8 cellular contexts compared by ENCODE assay signal in genomic region chr19:53395840-53396580, GRCh38. TPM values are rescaled to one million over a fixed set of nuclear protein-coding genes. Genes with fewer than 3 reads are reported as not detected.
A peak's percentile ranks its signal among the peaks of the same experiment; 100 is the strongest.
DNase-seq lines count a peak whose midpoint lies in the region; ATAC-seq, FAIRE-seq and TF ChIP-seq lines count a peak whose summit lies in the region.
"Not testable (repeated sequence)": the region's sequence is repeated elsewhere in the genome, so short reads cannot be mapped to it uniquely, and the experiment has no call there.

No MANE protein-coding gene starts in this region.

- not testable (repeated sequence) for H3F3A ChIP-seq in SU-DHL-6 (ENCODE audit: insufficient read depth)
- H3F3A ChIP-seq in neural progenitor cell (ENCODE audit: low read depth), result peaks cover 14% of the 10 kb centered on the region

- H3K27me3 ChIP-seq in CD4-positive, CD25-positive, alpha-beta regulatory T cell (ENCODE audit: control insufficient read depth, insufficient read depth, low read length); IMR-90 (ENCODE audit: control insufficient read depth, insufficient read depth, low read length); SU-DHL-6 (ENCODE audit: low read length); adrenal gland; neural progenitor cell; subcutaneous abdominal adipose tissue (ENCODE audit: control insufficient read depth in 5 of 5, insufficient read depth in 4 of 5, low read length in 5 of 5): not testable (repeated sequence)

- TF ChIP-seq POLR2A in IMR-90 (IDR thresholded peaks at IDR 0.05; ENCODE audit: low read depth, low read length); adrenal gland (IDR thresholded peaks at IDR 0.05): not testable (repeated sequence)

- H3K9me1 ChIP-seq in IMR-90 (ENCODE audit: insufficient read depth, low read length), result not testable (repeated sequence)

- not testable (repeated sequence) for TF ChIP-seq CTCF in IMR-90 (conservative IDR thresholded peaks at IDR 0.05; ENCODE audit: low read depth, low read length); SU-DHL-6 (IDR thresholded peaks at IDR 0.05; ENCODE audit: insufficient read depth, low read length, poor library complexity, severe bottlenecking); adrenal gland (IDR thresholded peaks at IDR 0.05); kidney (IDR thresholded peaks at IDR 0.05; ENCODE audit: borderline replicate concordance, extremely low read depth, insufficient read depth); neural progenitor cell (IDR thresholded peaks at IDR 0.05)

- WGBS in IMR-90 (ENCODE audit: extremely low coverage in 2 of 2, insufficient read length in 1 of 2), 2 experiments, result no CpG with 5 or more reads among the region's 9 CpGs
- WGBS in adrenal gland, 4 donors, result 8 to 15% (median 8%) methylated on average over 9 of the region's 9 CpGs

- H3K4me3 Mint-ChIP-seq in CD4-positive, CD25-positive, alpha-beta regulatory T cell, result peak overlapping the region; percentile 91 to 100 (median 94)
- H3K4me3 Mint-ChIP-seq in neural progenitor cell, result peak overlapping the region; percentile 89

- H3K4ac ChIP-seq in IMR-90 (ENCODE audit: low read depth, low read length), result not testable (repeated sequence)

- H4K8ac ChIP-seq in IMR-90 (ENCODE audit: low read depth in 2 of 2, low read length in 2 of 2), result not testable (repeated sequence)

- H3K9me2 ChIP-seq in SU-DHL-6 (replicated peaks; ENCODE audit: insufficient read depth, low read length), result not testable (repeated sequence)

- intact Hi-C loops in IMR-90 (cut with micrococcal nuclease), result loop anchor here (10.0 kb wide), 1 partner anchor 201 kb away; the partner anchor contains the start of gene ZNF665
- intact Hi-C loops in adrenal gland (cut with DNase I); kidney (cut with DNase I): not testable (repeated sequence)

- H2AFZ ChIP-seq in IMR-90 (replicated peaks; ENCODE audit: low read length, poor library complexity) (peak overlapping the region; percentile 92), SU-DHL-6 (ENCODE audit: low read depth, low read length, severe bottlenecking) (peak overlapping the region; percentile 69)
- not testable (repeated sequence) for H2AFZ ChIP-seq in neural progenitor cell (replicated peaks)

- H3K36me3 Mint-ChIP-seq in CD4-positive, CD25-positive, alpha-beta regulatory T cell, result peaks cover 27% of the 10 kb centered on the region
- peaks cover 18% of the 10 kb centered on the region for H3K36me3 Mint-ChIP-seq in neural progenitor cell

- H3K18ac ChIP-seq in IMR-90 (ENCODE audit: low read depth, low read length), result not testable (repeated sequence)

- H3K4me1 ChIP-seq in CD4-positive, CD25-positive, alpha-beta regulatory T cell (ENCODE audit: control insufficient read depth, insufficient read depth, low read length, poor library complexity, severe bottlenecking), result peaks cover 20% of the 10 kb centered on the region
- not testable (repeated sequence) for H3K4me1 ChIP-seq in IMR-90 (ENCODE audit: control insufficient read depth, insufficient read depth, low read length); kidney (ENCODE audit: control insufficient read depth in 1 of 2, insufficient read depth in 1 of 2, low read depth in 1 of 2, low read length in 2 of 2); neural progenitor cell
- H3K4me1 ChIP-seq in adrenal gland (replicated peaks in 1 of 2) (peaks cover 13 to 21% of the 10 kb centered on the region in 2 donors), subcutaneous abdominal adipose tissue (ENCODE audit: control insufficient read depth in 5 of 5, insufficient read depth in 5 of 5, low read length in 5 of 5) (peaks cover 4 to 23% (median 19%) of the 10 kb centered on the region in 5 donors)

- not testable (repeated sequence) for H4K20me1 ChIP-seq in IMR-90 (ENCODE audit: insufficient read depth, low read length); SU-DHL-6 (ENCODE audit: low read depth, low read length)
- H4K20me1 ChIP-seq in neural progenitor cell (ENCODE audit: low read depth), result peaks cover 16% of the 10 kb centered on the region

- not testable (repeated sequence) for H2BK120ac ChIP-seq in IMR-90 (ENCODE audit: low read depth, low read length)

- H3K79me2 ChIP-seq in SU-DHL-6 (ENCODE audit: insufficient read depth, low read length), result peaks cover 20% of the 10 kb centered on the region; the same call in 1 of the 2 replicates
- peaks cover 11% of the 10 kb centered on the region for H3K79me2 ChIP-seq in neural progenitor cell (ENCODE audit: low read depth)

- peak overlapping the region; percentile 85 for H3K4me3 ChIP-seq in CD4-positive, CD25-positive, alpha-beta regulatory T cell (ENCODE audit: low read depth, low read length)
- peak overlapping the region; percentile 68 for H3K4me3 ChIP-seq in IMR-90 (ENCODE audit: insufficient read depth, low read depth, low read length)
- peak overlapping the region; percentile 73 for H3K4me3 ChIP-seq in SU-DHL-6 (ENCODE audit: insufficient read depth, low read length, poor library complexity, severe bottlenecking)
- peak overlapping the region; percentile 27 to 71 (median 55) for H3K4me3 ChIP-seq in adrenal gland
- peak overlapping the region; percentile 80 to 95 for H3K4me3 ChIP-seq in kidney (ENCODE audit: low read length in 2 of 2)
- H3K4me3 ChIP-seq in neural progenitor cell, result peak overlapping the region; percentile 92
- H3K4me3 ChIP-seq in subcutaneous abdominal adipose tissue (ENCODE audit: low read depth in 1 of 5, low read length in 5 of 5), result peak overlapping the region; percentile 63 to 92 (median 86)

- H3K79me1 ChIP-seq in IMR-90 (ENCODE audit: low read depth in 1 of 2, low read length in 2 of 2), result not testable (repeated sequence)

- in situ Hi-C loops in IMR-90 (cut with MboI; ENCODE audit: low sequenced_read_pairs), result not testable (repeated sequence)

- H3K23ac ChIP-seq in IMR-90 (ENCODE audit: low read depth, low read length), result 0 out of 2 replicates have a peak overlapping the region, but pooled peaks have one; percentile 39

- H3K27ac Mint-ChIP-seq in CD4-positive, CD25-positive, alpha-beta regulatory T cell, result peak overlapping the region; percentile 74 to 89 (median 87)
- H3K27ac Mint-ChIP-seq in neural progenitor cell, result not testable (repeated sequence)

- not testable (repeated sequence) for FAIRE-seq in kidney (lab: Jason Lieb, UNC)

- peaks cover 0 to 23% (median 4%) of the 10 kb centered on the region in 7 donors for H3K9me3 Mint-ChIP-seq in CD4-positive, CD25-positive, alpha-beta regulatory T cell
- peaks cover 12% of the 10 kb centered on the region for H3K9me3 Mint-ChIP-seq in neural progenitor cell

- H2AK9ac ChIP-seq in IMR-90 (replicated peaks; ENCODE audit: low read depth, low read length, poor library complexity), result not testable (repeated sequence)

- H2BK20ac ChIP-seq in IMR-90 (ENCODE audit: low read depth, low read length), result not testable (repeated sequence)

- H3K56ac ChIP-seq in IMR-90 (ENCODE audit: extremely low read depth, insufficient read depth, low read length), result 0 out of 2 replicates have a peak overlapping the region, but pooled peaks have one; percentile 35

- H3K27me3 Mint-ChIP-seq in CD4-positive, CD25-positive, alpha-beta regulatory T cell; neural progenitor cell (ENCODE audit: insufficient read depth, low read depth): not testable (repeated sequence)

- ATAC-seq in CD4-positive, CD25-positive, alpha-beta regulatory T cell (ENCODE audit: low read depth in 2 of 2); IMR-90 (ENCODE audit: low read depth): not testable (repeated sequence)

- TF ChIP-seq RAD21 in IMR-90 (IDR thresholded peaks at IDR 0.05; ENCODE audit: low read length), result not testable (repeated sequence)

- not testable (repeated sequence) for H4K91ac ChIP-seq in IMR-90 (ENCODE audit: insufficient read depth, low read depth, low read length)

- CTCF ChIA-PET in IMR-90 (lab: Yijun Ruan, JAX), result not testable (repeated sequence)

- not testable (repeated sequence) for H3K14ac ChIP-seq in IMR-90 (replicated peaks; ENCODE audit: low read depth, low read length)

- peaks cover 15 to 42% (median 28%) of the 10 kb centered on the region in 4 donors for H3K4me1 Mint-ChIP-seq in CD4-positive, CD25-positive, alpha-beta regulatory T cell
- peaks cover 14% of the 10 kb centered on the region for H3K4me1 Mint-ChIP-seq in neural progenitor cell

- peaks cover 9 to 10% of the 10 kb centered on the region in 2 experiments for H3K9me3 ChIP-seq in CD4-positive, CD25-positive, alpha-beta regulatory T cell (ENCODE audit: control insufficient read depth in 2 of 2, low read length in 2 of 2)
- H3K9me3 ChIP-seq in IMR-90 (ENCODE audit: control insufficient read depth, insufficient read depth, low read length); SU-DHL-6 (ENCODE audit: insufficient read depth, low read length); adrenal gland (replicated peaks in 1 of 3); kidney (ENCODE audit: control insufficient read depth in 1 of 2, low read length in 2 of 2); neural progenitor cell (ENCODE audit: low read depth); subcutaneous abdominal adipose tissue (ENCODE audit: control insufficient read depth in 5 of 5, low read length in 5 of 5): not testable (repeated sequence)

- H4K5ac ChIP-seq in IMR-90 (ENCODE audit: low read depth, low read length), result not testable (repeated sequence)

- H2BK15ac ChIP-seq in IMR-90 (ENCODE audit: low read depth, low read length), result not testable (repeated sequence)

- not testable (repeated sequence) for BruUV-seq in IMR-90 (replicated peaks; lab: Mats Ljungman, UMichigan)

- not testable (repeated sequence) for H2BK5ac ChIP-seq in IMR-90 (ENCODE audit: low read depth, low read length, poor library complexity, severe bottlenecking)

- H2AK5ac ChIP-seq in IMR-90 (ENCODE audit: low read depth, low read length), result not testable (repeated sequence)

- peak overlapping the region; percentile 71 for H3K4me2 ChIP-seq in IMR-90 (ENCODE audit: low read depth, low read length)
- peak overlapping the region; percentile 90 for H3K4me2 ChIP-seq in SU-DHL-6 (ENCODE audit: low read depth, low read length, poor library complexity, severe bottlenecking)
- peak overlapping the region; percentile 97 for H3K4me2 ChIP-seq in neural progenitor cell

- H3K9ac ChIP-seq in IMR-90 (ENCODE audit: low read depth, low read length) (peak overlapping the region; percentile 72), SU-DHL-6 (ENCODE audit: low read length) (peak overlapping the region; percentile 83), kidney (ENCODE audit: low read length in 2 of 2) (peak overlapping the region in 1 of 2 donors; percentile 78), neural progenitor cell (peak overlapping the region; percentile 48), subcutaneous abdominal adipose tissue (ENCODE audit: low read length in 5 of 5) (peak overlapping the region in 4 of 5 donors; percentile 82 to 94 (median 93))

- H3K36me3 ChIP-seq in CD4-positive, CD25-positive, alpha-beta regulatory T cell (ENCODE audit: control insufficient read depth, insufficient read depth, low read length), result peaks cover 29% of the 10 kb centered on the region
- peaks cover 19% of the 10 kb centered on the region for H3K36me3 ChIP-seq in IMR-90 (ENCODE audit: control insufficient read depth, insufficient read depth, low read length)
- H3K36me3 ChIP-seq in SU-DHL-6 (ENCODE audit: low read length), result peaks cover 20% of the 10 kb centered on the region
- peaks cover 0 to 14% of the 10 kb centered on the region in 2 donors for H3K36me3 ChIP-seq in adrenal gland (replicated peaks in 1 of 2)
- H3K36me3 ChIP-seq in kidney (ENCODE audit: control insufficient read depth in 1 of 2, insufficient read depth in 2 of 2, low read length in 2 of 2); neural progenitor cell: not testable (repeated sequence)
- H3K36me3 ChIP-seq in subcutaneous abdominal adipose tissue (ENCODE audit: control insufficient read depth in 5 of 5, insufficient read depth in 5 of 5, low read length in 5 of 5), result peaks cover 6 to 19% (median 12%) of the 10 kb centered on the region in 5 donors

- peak overlapping the region; percentile 74 for H3K27ac ChIP-seq in CD4-positive, CD25-positive, alpha-beta regulatory T cell (ENCODE audit: insufficient read depth, low read length, poor library complexity, severe bottlenecking)
- peak overlapping the region; percentile 56 for H3K27ac ChIP-seq in IMR-90 (ENCODE audit: insufficient read depth, low read length)
- H3K27ac ChIP-seq in SU-DHL-6 (ENCODE audit: low read depth, low read length); kidney (ENCODE audit: low read depth in 2 of 2, low read length in 2 of 2); neural progenitor cell: not testable (repeated sequence)
- peak overlapping the region in 3 of 5 donors; percentile 81 to 87 (median 85) for H3K27ac ChIP-seq in adrenal gland
- H3K27ac ChIP-seq in epithelial cell of prostate, result peak overlapping the region; percentile 65
- H3K27ac ChIP-seq in subcutaneous abdominal adipose tissue (ENCODE audit: low read depth, low read length), result peak overlapping the region; percentile 74

- DNase-seq in CD4-positive, CD25-positive, alpha-beta regulatory T cell; IMR-90; adrenal gland; epithelial cell of prostate (ENCODE audit: low read depth, low spot score); kidney: not testable (repeated sequence)
- peak; percentile 20 for DNase-seq in neural progenitor cell (ENCODE audit: low spot score)

- POLR2A ChIA-PET in IMR-90 (lab: Charles Lee; ENCODE audit: unreplicated experiment), result interaction anchor here (0.6 kb wide), 1 partner anchor 251 kb away, joined by 6 read pairs; no protein-coding TSS in a partner anchor

- dilution Hi-C loops in IMR-90 (cut with HindIII; ENCODE audit: low sequenced_read_pairs, unreplicated experiment), result not testable (repeated sequence)

RNA-seq across cellular contexts. Expression of gene ZNF765, which starts 1.1 kb away (rescaled TPM):
- 6.1 TPM for total RNA-seq in CD4-positive, CD25-positive, alpha-beta regulatory T cell
- 10 to 100 TPM in 2 of 4 donors, 1 to 10 TPM in 2; 5.5 to 11.3 (median 8.5) TPM for polyA plus RNA-seq in CD4-positive, CD25-positive, alpha-beta regulatory T cell
- total RNA-seq in IMR-90 (2012; rRNA removed), result 18.1 and 19.2 TPM in 2 replicates
- 1.5 and 2.3 TPM in 2 replicates for polyA plus RNA-seq in IMR-90 (2012; rRNA removed)
- polyA plus RNA-seq in IMR-90 (2012; cell fraction: cytosol; rRNA removed), result 0.47 and 0.76 TPM in 2 replicates
- polyA plus RNA-seq in IMR-90 (2012; cell fraction: nucleus; rRNA removed; ENCODE audit: low replicate concordance), result 4.7 and 5.9 TPM in 2 replicates
- total RNA-seq in adrenal gland, result 10 to 100 TPM; 11.4 to 21.9 (median 15.6) TPM
- polyA plus RNA-seq in adrenal gland, result 10 to 100 TPM in 1 of 3 donors, 1 to 10 TPM in 2; 4.3 to 15.1 (median 9.4) TPM
- 10.8 TPM for total RNA-seq in kidney
- polyA plus RNA-seq in kidney (ENCODE audit: insufficient read depth, low read depth, low replicate concordance), result 3.0 TPM
- total RNA-seq in neural progenitor cell (ENCODE audit: low replicate concordance), result 14.9 and 17.2 TPM in 2 replicates

RNA-seq across cellular contexts. Expression of gene ZNF525, which starts 30.5 kb away (rescaled TPM):
- 11.7 TPM for total RNA-seq in CD4-positive, CD25-positive, alpha-beta regulatory T cell
- polyA plus RNA-seq in CD4-positive, CD25-positive, alpha-beta regulatory T cell, result 10 to 100 TPM in 1 of 4 donors, 1 to 10 TPM in 3; 4.0 to 10.7 (median 6.0) TPM
- total RNA-seq in IMR-90 (2012; rRNA removed) (4.5 and 6.7 TPM in 2 replicates), adrenal gland (10 to 100 TPM in 4 of 8 donors, 1 to 10 TPM in 4; 3.0 to 20.7 (median 9.8) TPM), kidney (17.2 TPM), neural progenitor cell (ENCODE audit: low replicate concordance) (18.0 and 31.8 TPM in 2 replicates)
- polyA plus RNA-seq in IMR-90 (2012; rRNA removed) (1.3 and 1.4 TPM in 2 replicates), adrenal gland (1 to 10 TPM; 5.7 to 9.5 (median 8.2) TPM), kidney (ENCODE audit: insufficient read depth, low read depth, low replicate concordance) (3.9 TPM)
- 0.13 and 0.32 TPM in 2 replicates for polyA plus RNA-seq in IMR-90 (2012; cell fraction: cytosol; rRNA removed)
- polyA plus RNA-seq in IMR-90 (2012; cell fraction: nucleus; rRNA removed; ENCODE audit: low replicate concordance), result 0.23 and 4.6 TPM in 2 replicates

RNA-seq across cellular contexts. Expression of gene ZNF761, which starts 35.8 kb away (rescaled TPM):
- 9.0 TPM for total RNA-seq in CD4-positive, CD25-positive, alpha-beta regulatory T cell
- polyA plus RNA-seq in CD4-positive, CD25-positive, alpha-beta regulatory T cell, result 10 to 100 TPM in 2 of 4 donors, 1 to 10 TPM in 2; 7.7 to 11.6 (median 10.0) TPM
- total RNA-seq in IMR-90 (2012; rRNA removed) (21.9 and 26.1 TPM in 2 replicates), adrenal gland (10 to 100 TPM in 4 of 8 donors, 1 to 10 TPM in 4; 5.8 to 15.2 (median 9.9) TPM), kidney (10.4 TPM), neural progenitor cell (ENCODE audit: low replicate concordance) (17.9 and 22.1 TPM in 2 replicates)
- polyA plus RNA-seq in IMR-90 (2012; rRNA removed) (6.1 and 7.9 TPM in 2 replicates), adrenal gland (10 to 100 TPM; 10.9 to 22.0 (median 11.0) TPM), kidney (ENCODE audit: insufficient read depth, low read depth, low replicate concordance) (4.9 TPM)
- polyA plus RNA-seq in IMR-90 (2012; cell fraction: cytosol; rRNA removed), result 2.6 and 3.3 TPM in 2 replicates
- polyA plus RNA-seq in IMR-90 (2012; cell fraction: nucleus; rRNA removed; ENCODE audit: low replicate concordance), result 3.1 and 14.1 TPM in 2 replicates
